In genomic region chr9:134412298-134412711, GRCh38 we compare ENCODE assay signal across 13 cellular contexts.
DNase-seq lines count a peak whose midpoint lies in the region; ATAC-seq and TF ChIP-seq lines count a peak whose summit lies in the region.
"Had no signal": no experiment of that assay in that cellular context is flagged by ENCODE, and none has a peak within 500 bp of the region (broad histone marks: within the 10 kb centered on the region; RNA-seq: fewer than 3 reads in every experiment).

No MANE protein-coding gene starts in this region.

- no peak overlapping the region for H2AFZ ChIP-seq in Karpas-422 (ENCODE audit: low read length)

- no peak overlapping the region for H3K9ac ChIP-seq in Karpas-422 (ENCODE audit: low read length)

- H4K20me1 ChIP-seq in Karpas-422 (ENCODE audit: insufficient read depth, low read depth, low read length): no peaks in the 10 kb centered on the region

- peaks cover 69 to 82% (median 77%) of the 10 kb centered on the region in 3 donors for H3K4me1 ChIP-seq in esophagus squamous epithelium
- peaks cover 81 to 87% of the 10 kb centered on the region in 2 donors for H3K4me1 ChIP-seq in gastrocnemius medialis
- H3K4me1 ChIP-seq in Karpas-422 (ENCODE audit: low read length): peaks cover 6% of the 10 kb centered on the region

- no peaks in the 10 kb centered on the region for H3K79me2 ChIP-seq in Karpas-422 (ENCODE audit: low read length)

- no peaks in the 10 kb centered on the region for H3K9me2 ChIP-seq in Karpas-422 (replicated peaks; ENCODE audit: insufficient read depth, low read length)

- WGBS in esophagus squamous epithelium, 2 donors: 39% methylated on average over 3 of the region's 16 CpGs; no CpG with 5 or more reads in 1 of the 2 donors

- DNase-seq in ELF-1 (ENCODE audit: low read depth, low spot score): peak; percentile 75
- DNase-seq in esophagus squamous epithelium (lab: John Stamatoyannopoulos, UW): no peak
- peak in 1 of 2 donors; percentile 37 for DNase-seq in gastrocnemius medialis
- no peak for DNase-seq in Karpas-422
- no peak for DNase-seq in NCI-H446 (lab: John Stamatoyannopoulos, UW)
- DNase-seq: activated CD8-positive, alpha-beta memory T cell treated with anti-CD3 and anti-CD28 coated beads for 24 hours; activated naive CD8-positive, alpha-beta T cell treated with anti-CD3 and anti-CD28 coated beads, Interleukin-2, amount 50 U/mL, for 24 hours; kidney; NCI-H146; right lobe of liver; T-helper 17 cell had no signal

- H3K4me3 ChIP-seq in esophagus squamous epithelium (no peak overlapping the region), gastrocnemius medialis (peak overlapping the region in 1 of 4 donors; percentile 37), Karpas-422 (ENCODE audit: low read length) (no peak overlapping the region)
- H3K4me3 ChIP-seq: right lobe of liver had no signal

- no peak for TF ChIP-seq RAD21 in Ishikawa (IDR thresholded peaks at IDR 0.05; ENCODE audit: low read depth)

- intact Hi-C loops in esophagus squamous epithelium (cut with DNase I): loop anchor here (10.0 kb wide), 1 partner anchor 88 kb away; the partner anchor contains the start of gene RXRA
- intact Hi-C loops in gastrocnemius medialis (cut with DNase I; ENCODE audit: low total_unique reads): loop anchor here (5.0 kb wide), 1 partner anchor 1540 kb away; no protein-coding TSS in a partner anchor

- H3K27me3 ChIP-seq in esophagus squamous epithelium (no peaks in the 10 kb centered on the region), gastrocnemius medialis (no peaks in the 10 kb centered on the region), Karpas-422 (ENCODE audit: low read length) (no peaks in the 10 kb centered on the region)
- H3K27me3 ChIP-seq: right lobe of liver had no signal

- TF ChIP-seq EP300 in Ishikawa (IDR thresholded peaks at IDR 0.05; ENCODE audit: borderline replicate concordance): no peak

- H3K27ac ChIP-seq in esophagus squamous epithelium (peak overlapping the region in 3 of 4 donors; percentile 16 to 91 (median 88)), gastrocnemius medialis (peak overlapping the region; percentile 90 to 98 (median 98)), Karpas-422 (ENCODE audit: low read length) (no peak overlapping the region)

- in situ Hi-C loops in gastrocnemius medialis (cut with MboI; ENCODE audit: low sequenced_read_pairs in 4 of 4): no loop called here

- peaks cover 6 to 80% (median 10%) of the 10 kb centered on the region in 3 donors for H3K36me3 ChIP-seq in esophagus squamous epithelium
- peaks cover 0 to 3% of the 10 kb centered on the region in 2 donors for H3K36me3 ChIP-seq in gastrocnemius medialis
- no peaks in the 10 kb centered on the region for H3K36me3 ChIP-seq in Karpas-422 (ENCODE audit: insufficient read depth, low read length)

- TF ChIP-seq POLR2A in esophagus squamous epithelium (IDR thresholded peaks at IDR 0.05) (no peak), gastrocnemius medialis (IDR thresholded peaks at IDR 0.05) (no peak)

- H3K9me3 ChIP-seq in esophagus squamous epithelium (no peaks in the 10 kb centered on the region), gastrocnemius medialis (no peaks in the 10 kb centered on the region), Karpas-422 (ENCODE audit: low read length) (no peaks in the 10 kb centered on the region)
- H3K9me3 ChIP-seq: right lobe of liver had no signal

- TF ChIP-seq CTCF in esophagus squamous epithelium (IDR thresholded peaks at IDR 0.05) (no peak), gastrocnemius medialis (IDR thresholded peaks at IDR 0.05 in 4 of 5, conservative IDR thresholded peaks at IDR 0.05 in 1 of 5) (no peak)

- no peak overlapping the region for H3K4me2 ChIP-seq in Karpas-422 (ENCODE audit: low read depth, low read length, poor library complexity, severe bottlenecking)

- ATAC-seq in gastrocnemius medialis: no peak
- no peak for ATAC-seq in HG03520 (IDR thresholded peaks at IDR 0.05; ENCODE audit: unreplicated experiment)
- ATAC-seq: activated naive CD8-positive, alpha-beta T cell treated with anti-CD3 and anti-CD28 coated beads, Interleukin-2, amount 50 U/mL, for 24 hours; right lobe of liver; T-helper 17 cell had no signal

TF ChIP-seq in Ishikawa, 13 proteins besides CTCF, POLR2A, EP300 and RAD21:
- TF ChIP-seq TEAD4 (IDR thresholded peaks at IDR 0.05): peak; percentile 41; the same call in 1 of the 2 replicates
- no peak for TF ChIP-seq MAX (IDR thresholded peaks at IDR 0.05)
- TF ChIP-seq NFIC (IDR thresholded peaks at IDR 0.05): peak; percentile 32; the same call in 1 of the 2 replicates
TF ChIP-seq in Ishikawa: peak in this region for 2.
